ENCODE assay signal across 1 cellular context in genomic region chr5:168269950-168270349, GRCh38.
TF ChIP-seq lines count a peak whose summit lies in the region.

No MANE protein-coding gene starts in this region.

TF ChIP-seq in HCT116, 20 proteins besides CTCF, POLR2A, EP300 and RAD21 (continued from another document):
- TF ChIP-seq, protein P1, sequence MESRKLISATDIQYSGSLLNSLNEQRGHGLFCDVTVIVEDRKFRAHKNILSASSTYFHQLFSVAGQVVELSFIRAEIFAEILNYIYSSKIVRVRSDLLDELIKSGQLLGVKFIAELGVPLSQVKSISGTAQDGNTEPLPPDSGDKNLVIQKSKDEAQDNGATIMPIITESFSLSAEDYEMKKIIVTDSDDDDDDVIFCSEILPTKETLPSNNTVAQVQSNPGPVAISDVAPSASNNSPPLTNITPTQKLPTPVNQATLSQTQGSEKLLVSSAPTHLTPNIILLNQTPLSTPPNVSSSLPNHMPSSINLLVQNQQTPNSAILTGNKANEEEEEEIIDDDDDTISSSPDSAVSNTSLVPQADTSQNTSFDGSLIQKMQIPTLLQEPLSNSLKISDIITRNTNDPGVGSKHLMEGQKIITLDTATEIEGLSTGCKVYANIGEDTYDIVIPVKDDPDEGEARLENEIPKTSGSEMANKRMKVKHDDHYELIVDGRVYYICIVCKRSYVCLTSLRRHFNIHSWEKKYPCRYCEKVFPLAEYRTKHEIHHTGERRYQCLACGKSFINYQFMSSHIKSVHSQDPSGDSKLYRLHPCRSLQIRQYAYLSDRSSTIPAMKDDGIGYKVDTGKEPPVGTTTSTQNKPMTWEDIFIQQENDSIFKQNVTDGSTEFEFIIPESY (IDR thresholded peaks at IDR 0.05; ENCODE audit: extremely low read depth, insufficient replicate concordance, low read length), result no peak
- TF ChIP-seq EGR1 (IDR thresholded peaks at IDR 0.05; ENCODE audit: low read depth), result no peak
- TF ChIP-seq SIN3A (IDR thresholded peaks at IDR 0.05; ENCODE audit: low read depth), result no peak
- no peak for TF ChIP-seq CEBPB (IDR thresholded peaks at IDR 0.05; ENCODE audit: low read depth)
- no peak for TF ChIP-seq EZH2 (IDR thresholded peaks at IDR 0.05)
- no peak for TF ChIP-seq CBX3 (IDR thresholded peaks at IDR 0.05; ENCODE audit: low read depth)
- no peak for TF ChIP-seq ZFX (IDR thresholded peaks at IDR 0.05)
- no peak for TF ChIP-seq YY1 (IDR thresholded peaks at IDR 0.05; ENCODE audit: extremely low read depth, insufficient replicate concordance, low read depth, low read length)
- TF ChIP-seq, protein P2, sequence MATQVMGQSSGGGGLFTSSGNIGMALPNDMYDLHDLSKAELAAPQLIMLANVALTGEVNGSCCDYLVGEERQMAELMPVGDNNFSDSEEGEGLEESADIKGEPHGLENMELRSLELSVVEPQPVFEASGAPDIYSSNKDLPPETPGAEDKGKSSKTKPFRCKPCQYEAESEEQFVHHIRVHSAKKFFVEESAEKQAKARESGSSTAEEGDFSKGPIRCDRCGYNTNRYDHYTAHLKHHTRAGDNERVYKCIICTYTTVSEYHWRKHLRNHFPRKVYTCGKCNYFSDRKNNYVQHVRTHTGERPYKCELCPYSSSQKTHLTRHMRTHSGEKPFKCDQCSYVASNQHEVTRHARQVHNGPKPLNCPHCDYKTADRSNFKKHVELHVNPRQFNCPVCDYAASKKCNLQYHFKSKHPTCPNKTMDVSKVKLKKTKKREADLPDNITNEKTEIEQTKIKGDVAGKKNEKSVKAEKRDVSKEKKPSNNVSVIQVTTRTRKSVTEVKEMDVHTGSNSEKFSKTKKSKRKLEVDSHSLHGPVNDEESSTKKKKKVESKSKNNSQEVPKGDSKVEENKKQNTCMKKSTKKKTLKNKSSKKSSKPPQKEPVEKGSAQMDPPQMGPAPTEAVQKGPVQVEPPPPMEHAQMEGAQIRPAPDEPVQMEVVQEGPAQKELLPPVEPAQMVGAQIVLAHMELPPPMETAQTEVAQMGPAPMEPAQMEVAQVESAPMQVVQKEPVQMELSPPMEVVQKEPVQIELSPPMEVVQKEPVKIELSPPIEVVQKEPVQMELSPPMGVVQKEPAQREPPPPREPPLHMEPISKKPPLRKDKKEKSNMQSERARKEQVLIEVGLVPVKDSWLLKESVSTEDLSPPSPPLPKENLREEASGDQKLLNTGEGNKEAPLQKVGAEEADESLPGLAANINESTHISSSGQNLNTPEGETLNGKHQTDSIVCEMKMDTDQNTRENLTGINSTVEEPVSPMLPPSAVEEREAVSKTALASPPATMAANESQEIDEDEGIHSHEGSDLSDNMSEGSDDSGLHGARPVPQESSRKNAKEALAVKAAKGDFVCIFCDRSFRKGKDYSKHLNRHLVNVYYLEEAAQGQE (IDR thresholded peaks at IDR 0.05; ENCODE audit: low read depth), result no peak
- TF ChIP-seq JUND (IDR thresholded peaks at IDR 0.05), result no peak
- no peak for TF ChIP-seq FOSL1 (IDR thresholded peaks at IDR 0.05; ENCODE audit: low read depth)
